1 cellular context compared by ENCODE assay signal in the genomic region with DNA sequence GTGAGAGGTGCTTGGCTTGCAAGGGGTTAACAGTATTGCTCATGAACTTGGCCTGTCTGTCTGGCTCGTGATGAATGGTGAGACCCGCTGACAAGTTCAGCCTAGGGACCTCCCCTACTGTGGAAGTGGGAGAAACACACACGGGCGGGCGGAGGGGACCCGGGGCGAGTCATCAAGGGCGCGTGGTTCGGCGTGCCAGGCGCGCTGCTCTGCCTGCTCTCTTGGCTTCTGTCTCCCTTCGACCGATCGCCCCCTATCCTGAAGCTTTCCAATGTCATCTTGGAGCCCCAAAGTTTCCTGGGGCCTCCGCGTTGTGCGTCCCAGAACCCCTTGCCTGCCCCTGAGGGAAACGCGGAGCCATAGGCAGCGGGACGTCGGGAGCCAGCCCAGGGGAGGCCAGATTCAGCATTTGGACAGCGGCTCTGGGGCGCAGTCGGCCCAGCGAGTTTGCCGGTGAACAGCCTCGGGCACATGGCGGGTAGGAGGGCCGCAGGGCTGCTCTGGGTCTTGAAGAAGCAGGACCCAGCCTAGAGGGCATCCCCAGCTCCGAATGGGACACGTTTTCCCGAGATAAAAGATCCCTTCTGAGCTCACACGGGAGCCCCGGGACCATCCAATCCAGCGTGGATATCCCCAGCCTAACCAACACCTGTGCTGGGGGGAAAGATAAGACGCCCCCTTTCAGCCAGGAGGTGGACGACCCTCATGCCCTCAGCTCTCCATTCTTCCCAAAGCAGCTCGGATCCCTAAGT.
TF ChIP-seq lines count a peak whose summit lies in the region.

No MANE protein-coding gene starts in this region.

TF ChIP-seq in K562, 482 proteins besides CTCF, POLR2A, EP300 and RAD21 (continued from another document and continues in another):
- no peak for TF ChIP-seq HOMEZ (CRISPR knock-in tag; IDR thresholded peaks at IDR 0.05)
- TF ChIP-seq FOXA3 (CRISPR knock-in tag; conservative IDR thresholded peaks at IDR 0.05 in 1 of 2, IDR thresholded peaks at IDR 0.05 in 1 of 2): no peak
- TF ChIP-seq GTF2F1 (IDR thresholded peaks at IDR 0.05; ENCODE audit: low read depth, low read length): no peak
- no peak for TF ChIP-seq TEAD4 (IDR thresholded peaks at IDR 0.05; ENCODE audit: low read length)
- TF ChIP-seq TEAD4 (CRISPR knock-in tag; IDR thresholded peaks at IDR 0.05; ENCODE audit: borderline replicate concordance): no peak
- no peak for TF ChIP-seq ZNF41 (CRISPR knock-in tag; conservative IDR thresholded peaks at IDR 0.05)
- peak; percentile 50; the same call in 1 of the 2 replicates for TF ChIP-seq ZNF263 (CRISPR knock-in tag; IDR thresholded peaks at IDR 0.05; ENCODE audit: borderline replicate concordance)
- TF ChIP-seq, protein P1, sequence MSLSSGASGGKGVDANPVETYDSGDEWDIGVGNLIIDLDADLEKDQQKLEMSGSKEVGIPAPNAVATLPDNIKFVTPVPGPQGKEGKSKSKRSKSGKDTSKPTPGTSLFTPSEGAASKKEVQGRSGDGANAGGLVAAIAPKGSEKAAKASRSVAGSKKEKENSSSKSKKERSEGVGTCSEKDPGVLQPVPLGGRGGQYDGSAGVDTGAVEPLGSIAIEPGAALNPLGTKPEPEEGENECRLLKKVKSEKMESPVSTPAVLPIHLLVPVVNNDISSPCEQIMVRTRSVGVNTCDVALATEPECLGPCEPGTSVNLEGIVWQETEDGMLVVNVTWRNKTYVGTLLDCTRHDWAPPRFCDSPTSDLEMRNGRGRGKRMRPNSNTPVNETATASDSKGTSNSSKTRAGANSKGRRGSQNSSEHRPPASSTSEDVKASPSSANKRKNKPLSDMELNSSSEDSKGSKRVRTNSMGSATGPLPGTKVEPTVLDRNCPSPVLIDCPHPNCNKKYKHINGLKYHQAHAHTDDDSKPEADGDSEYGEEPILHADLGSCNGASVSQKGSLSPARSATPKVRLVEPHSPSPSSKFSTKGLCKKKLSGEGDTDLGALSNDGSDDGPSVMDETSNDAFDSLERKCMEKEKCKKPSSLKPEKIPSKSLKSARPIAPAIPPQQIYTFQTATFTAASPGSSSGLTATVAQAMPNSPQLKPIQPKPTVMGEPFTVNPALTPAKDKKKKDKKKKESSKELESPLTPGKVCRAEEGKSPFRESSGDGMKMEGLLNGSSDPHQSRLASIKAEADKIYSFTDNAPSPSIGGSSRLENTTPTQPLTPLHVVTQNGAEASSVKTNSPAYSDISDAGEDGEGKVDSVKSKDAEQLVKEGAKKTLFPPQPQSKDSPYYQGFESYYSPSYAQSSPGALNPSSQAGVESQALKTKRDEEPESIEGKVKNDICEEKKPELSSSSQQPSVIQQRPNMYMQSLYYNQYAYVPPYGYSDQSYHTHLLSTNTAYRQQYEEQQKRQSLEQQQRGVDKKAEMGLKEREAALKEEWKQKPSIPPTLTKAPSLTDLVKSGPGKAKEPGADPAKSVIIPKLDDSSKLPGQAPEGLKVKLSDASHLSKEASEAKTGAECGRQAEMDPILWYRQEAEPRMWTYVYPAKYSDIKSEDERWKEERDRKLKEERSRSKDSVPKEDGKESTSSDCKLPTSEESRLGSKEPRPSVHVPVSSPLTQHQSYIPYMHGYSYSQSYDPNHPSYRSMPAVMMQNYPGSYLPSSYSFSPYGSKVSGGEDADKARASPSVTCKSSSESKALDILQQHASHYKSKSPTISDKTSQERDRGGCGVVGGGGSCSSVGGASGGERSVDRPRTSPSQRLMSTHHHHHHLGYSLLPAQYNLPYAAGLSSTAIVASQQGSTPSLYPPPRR (CRISPR knock-in tag; IDR thresholded peaks at IDR 0.05; ENCODE audit: borderline replicate concordance): no peak
- peak; percentile 63; the same call in 1 of the 2 replicates for TF ChIP-seq MAX (CRISPR knock-in tag; IDR thresholded peaks at IDR 0.05)
- TF ChIP-seq ZNF134 (CRISPR knock-in tag; conservative IDR thresholded peaks at IDR 0.05): no peak
- no peak for TF ChIP-seq CBX1 (IDR thresholded peaks at IDR 0.05; ENCODE audit: low read depth)
- TF ChIP-seq, protein P2, sequence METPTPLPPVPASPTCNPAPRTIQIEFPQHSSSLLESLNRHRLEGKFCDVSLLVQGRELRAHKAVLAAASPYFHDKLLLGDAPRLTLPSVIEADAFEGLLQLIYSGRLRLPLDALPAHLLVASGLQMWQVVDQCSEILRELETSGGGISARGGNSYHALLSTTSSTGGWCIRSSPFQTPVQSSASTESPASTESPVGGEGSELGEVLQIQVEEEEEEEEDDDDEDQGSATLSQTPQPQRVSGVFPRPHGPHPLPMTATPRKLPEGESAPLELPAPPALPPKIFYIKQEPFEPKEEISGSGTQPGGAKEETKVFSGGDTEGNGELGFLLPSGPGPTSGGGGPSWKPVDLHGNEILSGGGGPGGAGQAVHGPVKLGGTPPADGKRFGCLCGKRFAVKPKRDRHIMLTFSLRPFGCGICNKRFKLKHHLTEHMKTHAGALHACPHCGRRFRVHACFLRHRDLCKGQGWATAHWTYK (CRISPR knock-in tag; IDR thresholded peaks at IDR 0.05): no peak
- TF ChIP-seq, protein P3, sequence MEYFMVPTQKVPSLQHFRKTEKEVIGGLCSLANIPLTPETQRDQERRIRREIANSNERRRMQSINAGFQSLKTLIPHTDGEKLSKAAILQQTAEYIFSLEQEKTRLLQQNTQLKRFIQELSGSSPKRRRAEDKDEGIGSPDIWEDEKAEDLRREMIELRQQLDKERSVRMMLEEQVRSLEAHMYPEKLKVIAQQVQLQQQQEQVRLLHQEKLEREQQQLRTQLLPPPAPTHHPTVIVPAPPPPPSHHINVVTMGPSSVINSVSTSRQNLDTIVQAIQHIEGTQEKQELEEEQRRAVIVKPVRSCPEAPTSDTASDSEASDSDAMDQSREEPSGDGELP (CRISPR knock-in tag; IDR thresholded peaks at IDR 0.05; ENCODE audit: borderline replicate concordance): peak; percentile 61; the same call in 1 of the 2 replicates
- TF ChIP-seq ZBTB40 (IDR thresholded peaks at IDR 0.05): no peak
- TF ChIP-seq ZBTB40 (CRISPR knock-in tag; IDR thresholded peaks at IDR 0.05): peak; percentile 43; the same call in 1 of the 2 replicates
- TF ChIP-seq ETV6 (IDR thresholded peaks at IDR 0.05; ENCODE audit: borderline replicate concordance in 1 of 2, low read depth in 2 of 2, low read length in 1 of 2): no peak
- TF ChIP-seq ETV6 (CRISPR knock-in tag; IDR thresholded peaks at IDR 0.05; ENCODE audit: borderline replicate concordance): peak; percentile 61; the same call in 1 of the 2 replicates
- TF ChIP-seq, protein P4, sequence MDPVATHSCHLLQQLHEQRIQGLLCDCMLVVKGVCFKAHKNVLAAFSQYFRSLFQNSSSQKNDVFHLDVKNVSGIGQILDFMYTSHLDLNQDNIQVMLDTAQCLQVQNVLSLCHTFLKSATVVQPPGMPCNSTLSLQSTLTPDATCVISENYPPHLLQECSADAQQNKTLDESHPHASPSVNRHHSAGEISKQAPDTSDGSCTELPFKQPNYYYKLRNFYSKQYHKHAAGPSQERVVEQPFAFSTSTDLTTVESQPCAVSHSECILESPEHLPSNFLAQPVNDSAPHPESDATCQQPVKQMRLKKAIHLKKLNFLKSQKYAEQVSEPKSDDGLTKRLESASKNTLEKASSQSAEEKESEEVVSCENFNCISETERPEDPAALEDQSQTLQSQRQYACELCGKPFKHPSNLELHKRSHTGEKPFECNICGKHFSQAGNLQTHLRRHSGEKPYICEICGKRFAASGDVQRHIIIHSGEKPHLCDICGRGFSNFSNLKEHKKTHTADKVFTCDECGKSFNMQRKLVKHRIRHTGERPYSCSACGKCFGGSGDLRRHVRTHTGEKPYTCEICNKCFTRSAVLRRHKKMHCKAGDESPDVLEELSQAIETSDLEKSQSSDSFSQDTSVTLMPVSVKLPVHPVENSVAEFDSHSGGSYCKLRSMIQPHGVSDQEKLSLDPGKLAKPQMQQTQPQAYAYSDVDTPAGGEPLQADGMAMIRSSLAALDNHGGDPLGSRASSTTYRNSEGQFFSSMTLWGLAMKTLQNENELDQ (CRISPR knock-in tag; IDR thresholded peaks at IDR 0.05; ENCODE audit: borderline replicate concordance): peak; percentile 87; the same call in 1 of the 2 replicates
- peak; percentile 45; the same call in 1 of the 2 replicates for TF ChIP-seq E2F4 (CRISPR knock-in tag; IDR thresholded peaks at IDR 0.05; ENCODE audit: low read depth)
- TF ChIP-seq, protein P5, sequence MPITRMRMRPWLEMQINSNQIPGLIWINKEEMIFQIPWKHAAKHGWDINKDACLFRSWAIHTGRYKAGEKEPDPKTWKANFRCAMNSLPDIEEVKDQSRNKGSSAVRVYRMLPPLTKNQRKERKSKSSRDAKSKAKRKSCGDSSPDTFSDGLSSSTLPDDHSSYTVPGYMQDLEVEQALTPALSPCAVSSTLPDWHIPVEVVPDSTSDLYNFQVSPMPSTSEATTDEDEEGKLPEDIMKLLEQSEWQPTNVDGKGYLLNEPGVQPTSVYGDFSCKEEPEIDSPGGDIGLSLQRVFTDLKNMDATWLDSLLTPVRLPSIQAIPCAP (CRISPR knock-in tag; IDR thresholded peaks at IDR 0.05; ENCODE audit: borderline replicate concordance): peak; percentile 63; the same call in 1 of the 2 replicates
- no peak for TF ChIP-seq ATF7 (IDR thresholded peaks at IDR 0.05)
- no peak for TF ChIP-seq ZC3H8 (IDR thresholded peaks at IDR 0.05)
- 0 out of 2 replicates have a peak, but pooled peaks have one; percentile 37 for TF ChIP-seq TGIF2 (CRISPR knock-in tag; IDR thresholded peaks at IDR 0.05)
- TF ChIP-seq CREM (IDR thresholded peaks at IDR 0.05; ENCODE audit: low read depth): 0 out of 2 replicates have a peak, but pooled peaks have one; percentile 49
- no peak for TF ChIP-seq GTF2A2 (tag; IDR thresholded peaks at IDR 0.05)
- peak in 1 of 2 experiments; percentile 34; a peak in 1 of 4 replicates for TF ChIP-seq MAZ (CRISPR knock-in tag; conservative IDR thresholded peaks at IDR 0.05 in 1 of 2, IDR thresholded peaks at IDR 0.05 in 1 of 2)
- no peak for TF ChIP-seq C11orf30 (IDR thresholded peaks at IDR 0.05; ENCODE audit: low read depth)
